In the genomic region with DNA sequence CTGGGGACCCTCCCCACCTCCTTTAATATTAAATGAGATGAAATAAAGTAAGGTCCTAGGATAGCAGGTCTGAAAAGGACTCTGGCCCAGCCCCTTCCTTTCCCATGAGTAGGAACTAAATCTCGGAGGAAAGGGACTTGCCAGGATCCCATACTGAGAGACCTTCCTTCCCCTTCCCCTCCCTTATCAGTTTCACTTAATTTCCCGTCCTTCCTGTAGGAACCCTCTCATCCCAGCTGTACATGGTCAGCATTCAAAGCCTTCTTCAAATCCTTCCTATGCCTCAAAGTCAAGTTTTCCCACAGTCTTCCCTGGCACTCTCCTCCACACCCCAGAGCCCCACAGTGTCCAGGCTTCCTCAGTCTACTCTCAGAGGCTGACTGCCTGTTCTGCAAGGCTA, we compare ENCODE assay signal across 16 cellular contexts.
A peak's percentile ranks its signal among the peaks of the same experiment; 100 is the strongest.
DNase-seq lines count a peak whose midpoint lies in the region; ATAC-seq, FAIRE-seq and TF ChIP-seq lines count a peak whose summit lies in the region.
"Had no signal": no experiment of that assay in that cellular context is flagged by ENCODE, and none has a peak within 500 bp of the region (broad histone marks: within the 10 kb centered on the region; RNA-seq: fewer than 3 reads in every experiment).

No MANE protein-coding gene starts in this region.

- CTCF ChIA-PET in Caco-2 (lab: Charles Lee) (interaction anchor here (0.5 kb wide), 1 partner anchor 1031 kb away, joined by 3 read pairs; no protein-coding TSS in a partner anchor), HepG2 (lab: Yijun Ruan, JAX; ENCODE audit: low intra/inter-chr PET ratio, low total read pairs) (no interaction called here)

- H3K36me3 ChIP-seq in Caco-2 (ENCODE audit: control insufficient read depth, insufficient read depth, low read length), result peaks cover 2% of the 10 kb centered on the region; the same call in 1 of the 2 replicates
- H3K36me3 ChIP-seq in HepG2 (replicated peaks in 1 of 2; ENCODE audit: control insufficient read depth in 1 of 2, insufficient read depth in 2 of 2, low read length in 2 of 2), result peaks cover under 1 to 4% of the 10 kb centered on the region in 2 experiments; a peak in 3 of 5 replicates
- H3K36me3 ChIP-seq in skeletal muscle tissue (ENCODE audit: control insufficient read depth in 3 of 3, insufficient read depth in 3 of 3, low read length in 3 of 3), result peaks cover 0 to 3% (median 2%) of the 10 kb centered on the region in 3 donors

- peaks cover 32% of the 10 kb centered on the region for H4K20me1 ChIP-seq in HepG2 (ENCODE audit: insufficient read depth, low read length)

- TF ChIP-seq POLR2A in HepG2 (IDR thresholded peaks at IDR 0.05; ENCODE audit: insufficient read depth in 1 of 2, low read depth in 2 of 2, low read length in 2 of 2) (0 out of 4 replicates have a peak, but pooled peaks of 1 of the 2 experiments have one; percentile 5), H54 (IDR thresholded peaks at IDR 0.05; ENCODE audit: low read depth, low read length) (no peak)

- H3K4me2 ChIP-seq in HepG2 (ENCODE audit: low read depth, low read length), result peak overlapping the region; percentile 76

- TF ChIP-seq EP300 in HepG2 (IDR thresholded peaks at IDR 0.05; ENCODE audit: low read depth in 2 of 2, low read length in 2 of 2) (no peak), HepG2 (CRISPR knock-in tag; IDR thresholded peaks at IDR 0.05; ENCODE audit: borderline replicate concordance) (peak; percentile 29; the same call in 1 of the 2 replicates)

- H3K27me3 Mint-ChIP-seq in Caco-2 (ENCODE audit: insufficient read depth, unreplicated experiment), result no peaks in the 10 kb centered on the region
- H3K27me3 Mint-ChIP-seq: activated naive CD8-positive, alpha-beta T cell treated with anti-CD3 and anti-CD28 coated beads, Interleukin-2, amount 10 ng/mL, durations not matched to agents 7 days and 5 days had no signal

- in situ Hi-C loops in HepG2 (cut with HindIII; ENCODE audit: extremely low pct_ligation_motif_present, low pct_unique_long_range_greater_than_20kb), result no loop called here

- peak overlapping the region; percentile 12; the same call in 1 of the 2 replicates for H3K9ac ChIP-seq in HepG2 (ENCODE audit: insufficient read depth, low read depth, low read length)
- no peak overlapping the region for H3K9ac ChIP-seq in skeletal muscle tissue (ENCODE audit: low read depth in 1 of 3, low read length in 3 of 3)

- no peak for ATAC-seq in HepG2
- ATAC-seq: left ventricle myocardium superior, Panc1 had no signal

- H3K27ac ChIP-seq in VCaP (peak overlapping the region; percentile 95), HepG2 (ENCODE audit: extremely low read length, insufficient read depth, low read length) (peak overlapping the region; percentile 57), skeletal muscle tissue (ENCODE audit: low read depth, low read length) (peak overlapping the region; percentile 20)

- H3K27me3 ChIP-seq in Caco-2 (replicated peaks; ENCODE audit: control insufficient read depth, insufficient read depth, low read length) (no peaks in the 10 kb centered on the region), HepG2 (ENCODE audit: control insufficient read depth in 1 of 2, insufficient read depth in 2 of 2, low read length in 2 of 2) (no peaks in the 10 kb centered on the region), skeletal muscle tissue (ENCODE audit: control insufficient read depth in 3 of 3, insufficient read depth in 3 of 3, low read length in 3 of 3) (no peaks in the 10 kb centered on the region)

- H2AFZ ChIP-seq in HepG2 (ENCODE audit: low read length), result no peak overlapping the region

- H3K4me1 Mint-ChIP-seq in Caco-2 (ENCODE audit: low read depth, unreplicated experiment), result peaks cover 56% of the 10 kb centered on the region

- H3K9me3 Mint-ChIP-seq in Caco-2 (ENCODE audit: unreplicated experiment), result no peaks in the 10 kb centered on the region
- H3K9me3 Mint-ChIP-seq: activated naive CD8-positive, alpha-beta T cell treated with anti-CD3 and anti-CD28 coated beads, Interleukin-2, amount 10 ng/mL, durations not matched to agents 7 days and 5 days had no signal

- no peak overlapping the region for H3K4me3 Mint-ChIP-seq in Caco-2 (ENCODE audit: unreplicated experiment)
- H3K4me3 Mint-ChIP-seq: activated naive CD8-positive, alpha-beta T cell treated with anti-CD3 and anti-CD28 coated beads, Interleukin-2, amount 10 ng/mL, durations not matched to agents 7 days and 5 days had no signal

- POLR2A ChIA-PET in Caco-2 (lab: Charles Lee) (no interaction called here), HepG2 (lab: Yijun Ruan, JAX) (interaction anchor here (0.6 to 2.1 kb wide), 3 partner anchors 15 to 129 kb away, joined by 3 to 4 read pairs (median 4); no protein-coding TSS in a partner anchor)

- no TSS peak for BruUV-seq in Caco-2 (replicated peaks; lab: Mats Ljungman, UMichigan)
- BruUV-seq in HepG2 (replicated peaks; lab: Mats Ljungman, UMichigan), result no TSS peak

- H3K9me3 ChIP-seq in Caco-2, result no peaks in the 10 kb centered on the region
- no peaks in the 10 kb centered on the region for H3K9me3 ChIP-seq in HepG2 (ENCODE audit: low read length)
- H3K9me3 ChIP-seq in skeletal muscle tissue (ENCODE audit: control insufficient read depth in 3 of 3, low read length in 3 of 3), result no peaks in the 10 kb centered on the region

- 65% methylated on average over 2 of the region's 2 CpGs for WGBS in HepG2 (ENCODE audit: low lambda C conversion rate)

- TF ChIP-seq CTCF in Caco-2 (IDR thresholded peaks at IDR 0.05; ENCODE audit: insufficient read depth in 1 of 2, low read depth in 1 of 2, low read length in 1 of 2, severe bottlenecking in 1 of 2, unreplicated experiment in 1 of 2) (no peak), VCaP (conservative IDR thresholded peaks at IDR 0.05) (no peak), HepG2 (CRISPR knock-in tag; IDR thresholded peaks at IDR 0.05) (no peak)

- no peak for FAIRE-seq in HepG2 (lab: Jason Lieb, UNC)
- no peak for FAIRE-seq in H54 (lab: Jason Lieb, UNC)
- FAIRE-seq: GM12892, HTR-8/SVneo had no signal

- intact Hi-C loops in Caco-2 (cut with micrococcal nuclease; ENCODE audit: unreplicated experiment) (loop anchor here (5.0 kb wide), 1 partner anchor 52 kb away; no protein-coding TSS in a partner anchor), HepG2 (cut with micrococcal nuclease; ENCODE audit: unreplicated experiment) (loop anchor here (10.0 kb wide), 1 partner anchor 105 kb away; a partner anchor contains a TSS)

- H3K4me3 ChIP-seq in Caco-2 (ENCODE audit: low read depth, low read length) (no peak overlapping the region), HepG2 (replicated peaks in 1 of 3; ENCODE audit: insufficient read depth in 1 of 3, low read depth in 2 of 3, low read length in 3 of 3) (no peak overlapping the region), skeletal muscle tissue (ENCODE audit: low read length in 3 of 3) (no peak overlapping the region)

- H3K79me2 ChIP-seq in HepG2 (ENCODE audit: insufficient read depth, low read length), result peaks cover 66% of the 10 kb centered on the region

- peaks cover 57% of the 10 kb centered on the region for H3K4me1 ChIP-seq in Caco-2
- peaks cover 100% of the 10 kb centered on the region for H3K4me1 ChIP-seq in HepG2 (ENCODE audit: insufficient read depth, low read length)
- peaks cover 93 to 95% (median 95%) of the 10 kb centered on the region in 3 donors for H3K4me1 ChIP-seq in skeletal muscle tissue (ENCODE audit: control insufficient read depth in 3 of 3, insufficient read depth in 3 of 3, low read length in 3 of 3)

- peak overlapping the region; percentile 60 for H3K27ac Mint-ChIP-seq in Caco-2 (ENCODE audit: unreplicated experiment)
- H3K27ac Mint-ChIP-seq: activated naive CD8-positive, alpha-beta T cell treated with anti-CD3 and anti-CD28 coated beads, Interleukin-2, amount 10 ng/mL, durations not matched to agents 7 days and 5 days had no signal

- no peak for TF ChIP-seq RAD21 in HepG2 (CRISPR knock-in tag; IDR thresholded peaks at IDR 0.05)

- peaks cover 47% of the 10 kb centered on the region for H3K36me3 Mint-ChIP-seq in Caco-2 (ENCODE audit: insufficient read depth, unreplicated experiment)
- H3K36me3 Mint-ChIP-seq: activated naive CD8-positive, alpha-beta T cell treated with anti-CD3 and anti-CD28 coated beads, Interleukin-2, amount 10 ng/mL, durations not matched to agents 7 days and 5 days had no signal

- no peak for DNase-seq in Caco-2
- DNase-seq in HepG2 (ENCODE audit: low spot score), result no peak
- no peak for DNase-seq in foreskin melanocyte
- DNase-seq in H54 (ENCODE audit: insufficient read length, low spot score), result no peak
- no peak for DNase-seq in NCI-H2029 (lab: John Stamatoyannopoulos, UW)
- no peak for DNase-seq in NCI-H446 (lab: John Stamatoyannopoulos, UW)
- DNase-seq: activated CD4-positive, CD25-positive, alpha-beta regulatory T cell treated with anti-CD3 and anti-CD28 coated beads, Interleukin-2, amount 50 U/mL, for 72 hours; activated naive CD8-positive, alpha-beta T cell treated with anti-CD3 and anti-CD28 coated beads, Interleukin-2, amount 10 ng/mL, durations not matched to agents 7 days and 5 days; EL; left ventricle myocardium superior; MV-4-11 had no signal

TF ChIP-seq in HepG2, 621 proteins besides CTCF, POLR2A, EP300 and RAD21 (continues in another document):
- TF ChIP-seq NR2F1 (CRISPR knock-in tag; IDR thresholded peaks at IDR 0.05), result 0 out of 4 replicates have a peak, but pooled peaks of 1 of the 2 experiments have one; percentile 14
- TF ChIP-seq ZNF598 (CRISPR knock-in tag; IDR thresholded peaks at IDR 0.05; ENCODE audit: borderline replicate concordance), result 0 out of 2 replicates have a peak, but pooled peaks have one; percentile 17
- TF ChIP-seq ZNF614 (CRISPR knock-in tag; IDR thresholded peaks at IDR 0.05; ENCODE audit: borderline replicate concordance), result 0 out of 2 replicates have a peak, but pooled peaks have one; percentile 41
- TF ChIP-seq ZNF337 (CRISPR knock-in tag; IDR thresholded peaks at IDR 0.05; ENCODE audit: borderline replicate concordance, low read depth), result 0 out of 2 replicates have a peak, but pooled peaks have one; percentile 7
- no peak for TF ChIP-seq NONO (IDR thresholded peaks at IDR 0.05)
- TF ChIP-seq NONO (CRISPR knock-in tag; conservative IDR thresholded peaks at IDR 0.05), result 0 out of 2 replicates have a peak, but pooled peaks have one; percentile 21
- TF ChIP-seq ZNF629 (CRISPR knock-in tag; conservative IDR thresholded peaks at IDR 0.05), result no peak
- TF ChIP-seq, protein P1, sequence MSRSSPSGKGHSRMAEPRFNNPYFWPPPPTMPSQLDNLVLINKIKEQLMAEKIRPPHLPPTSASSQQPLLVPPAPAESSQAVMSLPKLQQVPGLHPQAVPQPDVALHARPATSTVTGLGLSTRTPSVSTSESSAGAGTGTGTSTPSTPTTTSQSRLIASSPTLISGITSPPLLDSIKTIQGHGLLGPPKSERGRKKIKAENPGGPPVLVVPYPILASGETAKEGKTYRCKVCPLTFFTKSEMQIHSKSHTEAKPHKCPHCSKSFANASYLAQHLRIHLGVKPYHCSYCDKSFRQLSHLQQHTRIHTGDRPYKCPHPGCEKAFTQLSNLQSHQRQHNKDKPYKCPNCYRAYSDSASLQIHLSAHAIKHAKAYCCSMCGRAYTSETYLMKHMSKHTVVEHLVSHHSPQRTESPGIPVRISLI (CRISPR knock-in tag; IDR thresholded peaks at IDR 0.05; ENCODE audit: borderline replicate concordance), result no peak

Comparison
In these comparisons a context has a peak if more than half of its experiments do, and no peak if none do; other contexts are left out.
1. H3K27ac ChIP-seq: peak in every context shown above with its lines; median percentile 95 in VCaP; 57 in HepG2; 20 in skeletal muscle tissue.